ENCODE assay signal across 8 cellular contexts in the genomic region with DNA sequence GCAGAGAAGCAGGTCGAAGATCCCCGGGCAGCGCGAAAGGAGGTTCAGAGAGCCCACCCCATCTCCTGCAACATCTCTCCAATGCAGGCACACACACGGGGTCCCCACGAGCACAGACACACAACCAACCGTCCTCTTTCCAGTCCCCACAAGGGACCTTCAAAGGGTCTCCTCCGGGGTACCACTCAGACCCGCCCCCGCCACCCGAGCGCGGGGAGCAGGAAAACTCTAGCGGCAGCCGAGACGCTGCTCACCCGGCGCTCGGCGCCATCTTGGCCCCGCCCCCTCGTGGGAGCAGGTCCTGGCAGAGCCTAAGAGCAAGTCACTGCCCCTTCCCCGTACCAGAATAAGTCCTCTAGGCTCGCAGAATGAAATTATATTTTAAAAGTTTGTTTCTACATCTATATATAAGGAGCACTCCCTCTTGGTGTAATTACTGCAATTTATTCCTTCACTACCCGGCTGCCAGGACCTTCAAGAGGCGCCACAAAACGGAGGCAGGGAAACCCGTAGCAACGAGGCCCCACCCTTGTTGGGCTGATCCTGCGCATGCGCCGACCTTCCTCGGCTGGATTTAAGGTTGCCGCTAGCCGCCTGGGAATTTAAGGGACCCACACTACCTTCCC. TPM values are rescaled to one million over a fixed set of nuclear protein-coding genes. Genes with fewer than 3 reads are reported as not detected.
DNase-seq lines count a peak whose midpoint lies in the region; ATAC-seq and TF ChIP-seq lines count a peak whose summit lies in the region.

A gene with protein sequence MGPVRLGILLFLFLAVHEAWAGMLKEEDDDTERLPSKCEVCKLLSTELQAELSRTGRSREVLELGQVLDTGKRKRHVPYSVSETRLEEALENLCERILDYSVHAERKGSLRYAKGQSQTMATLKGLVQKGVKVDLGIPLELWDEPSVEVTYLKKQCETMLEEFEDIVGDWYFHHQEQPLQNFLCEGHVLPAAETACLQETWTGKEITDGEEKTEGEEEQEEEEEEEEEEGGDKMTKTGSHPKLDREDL (plus strand): TSS at position 560 of the 626 bp plus-strand sequence. CDS start 111 bp downstream, outside the sequence.
A gene (minus strand): TSS at position 284 of the 626 bp plus-strand sequence. CDS start 5,149 bp downstream, outside the sequence.

- H3K4me1 Mint-ChIP-seq in activated naive CD8-positive, alpha-beta T cell treated with anti-CD3 and anti-CD28 coated beads, Interleukin-2, amount 50 U/mL, for 24 hours = peaks cover 28% of the 10 kb centered on the region
- peaks cover 7% of the 10 kb centered on the region for H3K4me1 Mint-ChIP-seq in type B pancreatic cell (ENCODE audit: unreplicated experiment)

- H3K27ac ChIP-seq in cardiac muscle cell = peak within 1 kb of the TSS; percentile 95

- no peaks in the 10 kb centered on the region for H3K36me3 ChIP-seq in cardiac muscle cell

- H3K27ac Mint-ChIP-seq in activated naive CD8-positive, alpha-beta T cell treated with anti-CD3 and anti-CD28 coated beads, Interleukin-2, amount 50 U/mL, for 24 hours = peak within 1 kb of the TSS; percentile 99
- peak within 1 kb of the TSS; percentile 99 for H3K27ac Mint-ChIP-seq in type B pancreatic cell

- peak within 1 kb of the TSS; percentile 88 for H3K4me3 ChIP-seq in cardiac muscle cell

- DNase-seq in NCI-H1436 (lab: John Stamatoyannopoulos, UW) (peak; percentile 94), SW480 (ENCODE audit: low spot score) (peak; percentile 99), cardiac muscle cell (ENCODE audit: low read depth in 1 of 2, low spot score in 1 of 2) (peak; percentile 96 to 98), pons (ENCODE audit: low spot score) (peak; percentile 96), type B pancreatic cell (ENCODE audit: extremely low spot score, unreplicated experiment) (peak; percentile 92)
- peak; percentile 95 for DNase-seq in activated naive CD8-positive, alpha-beta T cell treated with anti-CD3 and anti-CD28 coated beads, Interleukin-2, amount 50 U/mL, for 24 hours

- H3K4me1 ChIP-seq in cardiac muscle cell (ENCODE audit: low read depth) = peaks cover 8% of the 10 kb centered on the region

- TF ChIP-seq CTCF in GM12873 (IDR thresholded peaks at IDR 0.05; ENCODE audit: insufficient read depth, low read depth, low read length, missing control alignments) (peak; percentile 6), cardiac muscle cell (IDR thresholded peaks at IDR 0.05; ENCODE audit: low read depth, low read length) (no peak), type B pancreatic cell (conservative IDR thresholded peaks at IDR 0.05) (peak; percentile 43)

- no peaks in the 10 kb centered on the region for H3K27me3 ChIP-seq in cardiac muscle cell

- H3K36me3 Mint-ChIP-seq in activated naive CD8-positive, alpha-beta T cell treated with anti-CD3 and anti-CD28 coated beads, Interleukin-2, amount 50 U/mL, for 24 hours (ENCODE audit: low read depth) = peaks cover 13% of the 10 kb centered on the region
- H3K36me3 Mint-ChIP-seq in type B pancreatic cell = peaks cover 12% of the 10 kb centered on the region

- H3K9me3 Mint-ChIP-seq in activated naive CD8-positive, alpha-beta T cell treated with anti-CD3 and anti-CD28 coated beads, Interleukin-2, amount 50 U/mL, for 24 hours = no peaks in the 10 kb centered on the region
- H3K9me3 Mint-ChIP-seq in type B pancreatic cell = no peaks in the 10 kb centered on the region

- ATAC-seq in HG02759 (IDR thresholded peaks at IDR 0.05; ENCODE audit: unreplicated experiment) = peak; percentile 71
- ATAC-seq in activated naive CD8-positive, alpha-beta T cell treated with anti-CD3 and anti-CD28 coated beads, Interleukin-2, amount 50 U/mL, for 24 hours = peak; percentile 67

- no peaks in the 10 kb centered on the region for H3K27me3 Mint-ChIP-seq in activated naive CD8-positive, alpha-beta T cell treated with anti-CD3 and anti-CD28 coated beads, Interleukin-2, amount 50 U/mL, for 24 hours
- H3K27me3 Mint-ChIP-seq in type B pancreatic cell = no peaks in the 10 kb centered on the region

- peak within 1 kb of the TSS; percentile 94 for H3K4me3 Mint-ChIP-seq in activated naive CD8-positive, alpha-beta T cell treated with anti-CD3 and anti-CD28 coated beads, Interleukin-2, amount 50 U/mL, for 24 hours
- peak within 1 kb of the TSS; percentile 95 for H3K4me3 Mint-ChIP-seq in type B pancreatic cell

- H3K9me3 ChIP-seq in cardiac muscle cell (ENCODE audit: low read depth) = no peaks in the 10 kb centered on the region

RNA-seq across cellular contexts. Expression of the first gene that starts in this region (rescaled TPM):
- 13.8 and 16.8 TPM in 2 replicates for total RNA-seq in cardiac muscle cell
- polyA plus RNA-seq in cardiac muscle cell = 18.4 and 18.9 TPM in 2 replicates
- 7.2 and 36.0 TPM in 2 replicates for total RNA-seq in type B pancreatic cell (ENCODE audit: low replicate concordance)

RNA-seq across cellular contexts. Expression of the second gene that starts in this region (rescaled TPM):
- total RNA-seq in cardiac muscle cell = 104 and 163 TPM in 2 replicates
- 99.4 and 112 TPM in 2 replicates for polyA plus RNA-seq in cardiac muscle cell
- total RNA-seq in type B pancreatic cell (ENCODE audit: low replicate concordance) = 50.9 and 77.7 TPM in 2 replicates

Comparison
In these comparisons a context has a peak if more than half of its experiments do, and no peak if none do; other contexts are left out.
1. Peak in every context shown above with its lines: DNase-seq, ATAC-seq, H3K4me3 ChIP-seq and H3K27ac ChIP-seq.